1 cellular context compared by ENCODE assay signal in genomic region chr9:131125288-131126058, GRCh38.
TF ChIP-seq lines count a peak whose summit lies in the region.

TSS of gene NUP214 (plus strand) at chr9:131125586. CDS start at chr9:131125705, 119 bp downstream.

TF ChIP-seq in GM12878, 131 proteins besides CTCF, POLR2A, EP300 and RAD21 (continued from another document and continues in another):
- no peak for TF ChIP-seq ZNF592 (IDR thresholded peaks at IDR 0.05)
- TF ChIP-seq TBL1XR1 (IDR thresholded peaks at IDR 0.05; ENCODE audit: low read depth, low read length): 0 out of 2 replicates have a peak, but pooled peaks have one; percentile 37
- TF ChIP-seq ZNF687 (IDR thresholded peaks at IDR 0.05): peak; percentile 64; the same call in 1 of the 2 replicates
- TF ChIP-seq CHD2 (IDR thresholded peaks at IDR 0.05; ENCODE audit: borderline replicate concordance, low read depth, low read length): peak; percentile 94
- TF ChIP-seq HDGF (IDR thresholded peaks at IDR 0.05): no peak
- peak; percentile 47; the same call in 1 of the 2 replicates for TF ChIP-seq MEF2A (IDR thresholded peaks at IDR 0.05; ENCODE audit: insufficient read depth, low read depth, low read length)
- TF ChIP-seq FOXM1 (IDR thresholded peaks at IDR 0.05; ENCODE audit: low read depth, low read length): no peak
- peak; percentile 96 for TF ChIP-seq ATF3 (IDR thresholded peaks at IDR 0.05; ENCODE audit: borderline replicate concordance, extremely low read depth, low read depth, low read length)
- TF ChIP-seq E4F1 (IDR thresholded peaks at IDR 0.05; ENCODE audit: borderline replicate concordance, partially characterized antibody): peak; percentile 75
- TF ChIP-seq CEBPZ (IDR thresholded peaks at IDR 0.05; ENCODE audit: low read depth, low read length): no peak
- 0 out of 2 replicates have a peak, but pooled peaks have one; percentile 1 for TF ChIP-seq RCOR1 (conservative IDR thresholded peaks at IDR 0.05; ENCODE audit: low read depth, low read length)
- no peak for TF ChIP-seq SMARCA5 (IDR thresholded peaks at IDR 0.05)
- no peak for TF ChIP-seq SUZ12 (IDR thresholded peaks at IDR 0.05; ENCODE audit: unreplicated experiment)
- TF ChIP-seq POLR2AphosphoS5 (IDR thresholded peaks at IDR 0.05; ENCODE audit: low read length): peak; percentile 95
- TF ChIP-seq FOS (IDR thresholded peaks at IDR 0.05; ENCODE audit: borderline replicate concordance, extremely low read depth, insufficient read length): no peak
- no peak for TF ChIP-seq PRDM15 (CRISPR knock-in tag; IDR thresholded peaks at IDR 0.05)
- peak; percentile 84 for TF ChIP-seq RFX5 (IDR thresholded peaks at IDR 0.05; ENCODE audit: low read depth, low read length)
- TF ChIP-seq RBBP5 (conservative IDR thresholded peaks at IDR 0.05): no peak
- TF ChIP-seq BCLAF1 (IDR thresholded peaks at IDR 0.05): no peak
- peak; percentile 95 for TF ChIP-seq HCFC1 (IDR thresholded peaks at IDR 0.05; ENCODE audit: low read length)
- TF ChIP-seq JUNB (IDR thresholded peaks at IDR 0.05): no peak
- TF ChIP-seq CBX5 (IDR thresholded peaks at IDR 0.05; ENCODE audit: low read depth): no peak
- TF ChIP-seq NR2F1 (conservative IDR thresholded peaks at IDR 0.05): peak; percentile 61; the same call in 1 of the 2 replicates
- TF ChIP-seq YY1 (IDR thresholded peaks at IDR 0.05; ENCODE audit: low read depth, low read length): peak; percentile 80; the same call in 1 of the 2 replicates
- no peak for TF ChIP-seq TCF7 (IDR thresholded peaks at IDR 0.05; ENCODE audit: borderline replicate concordance)
- 0 out of 2 replicates have a peak, but pooled peaks have one; percentile 65 for TF ChIP-seq TARDBP (IDR thresholded peaks at IDR 0.05; ENCODE audit: borderline replicate concordance)
- TF ChIP-seq KAT2A (conservative IDR thresholded peaks at IDR 0.05; ENCODE audit: control insufficient read depth, low read depth, low read length): no peak
- TF ChIP-seq TCF3 (IDR thresholded peaks at IDR 0.05; ENCODE audit: borderline replicate concordance, insufficient read depth, low read depth, low read length): 0 out of 2 replicates have a peak, but pooled peaks have one; percentile 26
- peak; percentile 94 for TF ChIP-seq IKZF1 (conservative IDR thresholded peaks at IDR 0.05)
- TF ChIP-seq NR2C1 (IDR thresholded peaks at IDR 0.05): peak; percentile 89
- peak; percentile 89 for TF ChIP-seq NKRF (conservative IDR thresholded peaks at IDR 0.05)
- TF ChIP-seq NRF1 (conservative IDR thresholded peaks at IDR 0.05; ENCODE audit: low read depth, low read length): peak; percentile 89
- no peak for TF ChIP-seq HDAC6 (IDR thresholded peaks at IDR 0.05; ENCODE audit: unreplicated experiment)
